Comparison of ENCODE assay signal across 8 cellular contexts in genomic region chr6:158231551-158232444, GRCh38.
DNase-seq lines count a peak whose midpoint lies in the region; ATAC-seq lines count a peak whose summit lies in the region.

No MANE protein-coding gene starts in this region.

- peak; percentile 69 for ATAC-seq in HG02870 (IDR thresholded peaks at IDR 0.05; ENCODE audit: unreplicated experiment)
- peak; percentile 75 to 79 for ATAC-seq in activated CD4-positive, CD25-positive, alpha-beta regulatory T cell treated with anti-CD3 and anti-CD28 coated beads, Interleukin-2, amount 50 U/mL, for 24 hours

- peak; percentile 63 for DNase-seq in NCI-H2029 (lab: John Stamatoyannopoulos, UW)
- no peak for DNase-seq in NCI-H2029 treated with DMSO at 0.1 percent for 48 hours (lab: John Stamatoyannopoulos, UW)
- DNase-seq in NCI-H2171 treated with DMSO at 0.1 percent for 48 hours (lab: John Stamatoyannopoulos, UW): peak; percentile 76
- DNase-seq in cerebellum (ENCODE audit: low spot score): peak; percentile 87
- peak; percentile 79 for DNase-seq in kidney tubule cell (ENCODE audit: low spot score)
- DNase-seq in stimulated activated CD4-positive, alpha-beta T cell treated with anti-CD3 and anti-CD28 coated beads, Interleukin-1b, Interleukin-23, amount 100 ng/mL, for 4 hours (ENCODE audit: low read depth in 2 of 2): peak; percentile 62 to 69
